1 cellular context compared by ENCODE assay signal in the genomic region with DNA sequence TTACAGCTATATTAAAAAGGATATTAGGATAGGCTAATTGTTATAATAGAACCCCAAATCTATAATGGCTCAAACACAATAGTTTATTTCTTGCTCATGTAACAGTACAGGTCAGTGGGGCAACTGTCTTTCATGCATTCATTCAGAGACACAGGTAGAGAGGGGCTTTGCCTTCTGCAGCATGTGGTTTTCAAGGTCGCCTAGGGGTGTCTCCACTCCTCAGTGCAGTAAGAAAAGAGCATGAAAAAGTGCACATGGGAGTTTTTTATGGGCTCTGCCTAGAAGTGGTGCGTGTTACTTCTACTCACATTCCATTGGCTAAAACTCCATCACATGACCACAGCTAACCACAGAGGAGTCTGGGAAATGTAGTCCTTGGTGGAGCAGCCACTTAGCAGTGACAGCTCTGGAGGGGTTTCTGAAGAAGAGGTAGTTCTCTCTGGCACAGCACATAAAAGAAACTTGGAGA.
TF ChIP-seq lines count a peak whose summit lies in the region.

No MANE protein-coding gene starts in this region.

TF ChIP-seq in K562, 482 proteins besides CTCF, POLR2A, EP300 and RAD21 (continued from another document and continues in another):
- TF ChIP-seq CREM (IDR thresholded peaks at IDR 0.05; ENCODE audit: low read depth) (peak; percentile 79), SAP30 (IDR thresholded peaks at IDR 0.05; ENCODE audit: borderline replicate concordance, insufficient read depth, low read depth, low read length, poor library complexity, severe bottlenecking) (no peak), ZNF143 (CRISPR knock-in tag; IDR thresholded peaks at IDR 0.05) (peak; percentile 92), L3MBTL2 (IDR thresholded peaks at IDR 0.05) (peak; percentile 81), BCOR (IDR thresholded peaks at IDR 0.05) (no peak), KAT2B (IDR thresholded peaks at IDR 0.05; ENCODE audit: low read depth, low read length) (no peak), NR1H2 (CRISPR knock-in tag; IDR thresholded peaks at IDR 0.05) (no peak), ETS2 (tag; IDR thresholded peaks at IDR 0.05; ENCODE audit: borderline replicate concordance, poor library complexity, severe bottlenecking) (no peak), PHF21A (IDR thresholded peaks at IDR 0.05; ENCODE audit: borderline replicate concordance, low read depth) (peak; percentile 12; the same call in 1 of the 2 replicates), MTA1 (IDR thresholded peaks at IDR 0.05; ENCODE audit: borderline replicate concordance) (no peak), CHD2 (IDR thresholded peaks at IDR 0.05; ENCODE audit: low read depth, low read length) (no peak), ARNT (IDR thresholded peaks at IDR 0.05) (peak; percentile 42 to 48; a peak in 1 of 4 replicates), HDAC6 (IDR thresholded peaks at IDR 0.05; ENCODE audit: low read depth, low read length) (no peak), SIRT6 (IDR thresholded peaks at IDR 0.05; ENCODE audit: low read depth, low read length) (no peak), PPARD (CRISPR knock-in tag; IDR thresholded peaks at IDR 0.05) (no peak), ZNF584 (CRISPR knock-in tag; IDR thresholded peaks at IDR 0.05; ENCODE audit: low read depth) (0 out of 2 replicates have a peak, but pooled peaks have one; percentile 58), MXI1 (IDR thresholded peaks at IDR 0.05; ENCODE audit: low read depth, low read length) (peak; percentile 65; the same call in 1 of the 2 replicates), PCBP1 (IDR thresholded peaks at IDR 0.05; ENCODE audit: low read depth, low read length, poor library complexity, severe bottlenecking) (no peak), RNF2 (IDR thresholded peaks at IDR 0.05) (peak; percentile 42; the same call in 1 of the 2 replicates), POLR2G (IDR thresholded peaks at IDR 0.05; ENCODE audit: low read depth, low read length) (peak; percentile 52), ZNF766 (CRISPR knock-in tag; conservative IDR thresholded peaks at IDR 0.05) (0 out of 2 replicates have a peak, but pooled peaks have one; percentile 41), TBL1XR1 (IDR thresholded peaks at IDR 0.05; ENCODE audit: low read length in 2 of 2) (0 out of 4 replicates have a peak, but pooled peaks of 1 of the 2 experiments have one; percentile 42), EP400 (IDR thresholded peaks at IDR 0.05) (peak; percentile 81), SREBF1 (IDR thresholded peaks at IDR 0.05; ENCODE audit: borderline replicate concordance, low read depth, low read length) (peak; percentile 70; the same call in 1 of the 2 replicates), COPS2 (conservative IDR thresholded peaks at IDR 0.05) (no peak), MTA2 (IDR thresholded peaks at IDR 0.05; ENCODE audit: low read depth) (no peak), YY1 (IDR thresholded peaks at IDR 0.05; ENCODE audit: borderline replicate concordance in 1 of 3, control insufficient read depth in 1 of 3, extremely low read depth in 1 of 3, insufficient read depth in 3 of 3, insufficient read length in 1 of 3, insufficient replicate concordance in 2 of 3, low read depth in 1 of 3, low read length in 2 of 3) (peak in 1 of 3 experiments; percentile 65), NFIX (CRISPR knock-in tag; IDR thresholded peaks at IDR 0.05; ENCODE audit: low read depth) (no peak), GTF2E2 (tag; IDR thresholded peaks at IDR 0.05) (no peak), POLR2AphosphoS5 (IDR thresholded peaks at IDR 0.05; ENCODE audit: control insufficient read depth, insufficient read depth, low read depth, low read length) (peak; percentile 58), ATF1 (CRISPR knock-in tag; IDR thresholded peaks at IDR 0.05) (no peak), ATF1 (tag; IDR thresholded peaks at IDR 0.05) (peak; percentile 85), TBP (optimal IDR thresholded peaks at IDR 0.05; ENCODE audit: low read depth, low read length) (peak; percentile 88), JUND (IDR thresholded peaks at IDR 0.05; ENCODE audit: borderline replicate concordance, low read depth, low read length) (peak; percentile 61), JUND (tag; IDR thresholded peaks at IDR 0.05; ENCODE audit: borderline replicate concordance, low read depth, low read length) (peak; percentile 16; the same call in 1 of the 3 replicates), ZNF263 (CRISPR knock-in tag; IDR thresholded peaks at IDR 0.05; ENCODE audit: borderline replicate concordance) (peak; percentile 31; the same call in 1 of the 2 replicates), ZNF384 (IDR thresholded peaks at IDR 0.05; ENCODE audit: low read depth, low read length) (peak; percentile 91), RFX7 (CRISPR knock-in tag; IDR thresholded peaks at IDR 0.05) (no peak), FOXK2 (conservative IDR thresholded peaks at IDR 0.05 in 1 of 2, IDR thresholded peaks at IDR 0.05 in 1 of 2; ENCODE audit: low read depth in 2 of 2) (peak; percentile 55 to 56; a peak in 2 of 4 replicates), HMG20B (CRISPR knock-in tag; IDR thresholded peaks at IDR 0.05) (no peak), RBM15 (IDR thresholded peaks at IDR 0.05; ENCODE audit: insufficient read depth, low read length) (no peak), ATF7 (IDR thresholded peaks at IDR 0.05) (peak; percentile 74), XRCC3 (IDR thresholded peaks at IDR 0.05) (no peak), FOSL1 (tag; conservative IDR thresholded peaks at IDR 0.05) (no peak), RBM34 (IDR thresholded peaks at IDR 0.05; ENCODE audit: borderline replicate concordance, insufficient read depth, low read length) (no peak), NFXL1 (CRISPR knock-in tag; IDR thresholded peaks at IDR 0.05) (no peak), RFX1 (IDR thresholded peaks at IDR 0.05) (no peak), ZC3H8 (IDR thresholded peaks at IDR 0.05) (no peak), FOXA1 (IDR thresholded peaks at IDR 0.05; ENCODE audit: borderline replicate concordance) (no peak)
- TF ChIP-seq, protein P1, sequence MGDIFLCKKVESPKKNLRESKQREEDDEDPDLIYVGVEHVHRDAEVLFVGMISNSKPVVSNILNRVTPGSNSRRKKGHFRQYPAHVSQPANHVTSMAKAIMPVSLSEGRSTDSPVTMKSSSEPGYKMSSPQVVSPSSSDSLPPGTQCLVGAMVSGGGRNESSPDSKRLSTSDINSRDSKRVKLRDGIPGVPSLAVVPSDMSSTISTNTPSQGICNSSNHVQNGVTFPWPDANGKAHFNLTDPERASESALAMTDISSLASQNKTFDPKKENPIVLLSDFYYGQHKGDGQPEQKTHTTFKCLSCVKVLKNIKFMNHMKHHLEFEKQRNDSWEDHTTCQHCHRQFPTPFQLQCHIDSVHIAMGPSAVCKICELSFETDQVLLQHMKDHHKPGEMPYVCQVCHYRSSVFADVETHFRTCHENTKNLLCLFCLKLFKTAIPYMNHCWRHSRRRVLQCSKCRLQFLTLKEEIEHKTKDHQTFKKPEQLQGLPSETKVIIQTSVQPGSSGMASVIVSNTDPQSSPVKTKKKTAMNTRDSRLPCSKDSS (IDR thresholded peaks at IDR 0.05; ENCODE audit: low read depth, partially characterized antibody), result no peak
- TF ChIP-seq, protein P2, sequence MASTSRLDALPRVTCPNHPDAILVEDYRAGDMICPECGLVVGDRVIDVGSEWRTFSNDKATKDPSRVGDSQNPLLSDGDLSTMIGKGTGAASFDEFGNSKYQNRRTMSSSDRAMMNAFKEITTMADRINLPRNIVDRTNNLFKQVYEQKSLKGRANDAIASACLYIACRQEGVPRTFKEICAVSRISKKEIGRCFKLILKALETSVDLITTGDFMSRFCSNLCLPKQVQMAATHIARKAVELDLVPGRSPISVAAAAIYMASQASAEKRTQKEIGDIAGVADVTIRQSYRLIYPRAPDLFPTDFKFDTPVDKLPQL (IDR thresholded peaks at IDR 0.05; ENCODE audit: extremely low read depth, insufficient read length), result peak; percentile 73
- TF ChIP-seq, protein P3, sequence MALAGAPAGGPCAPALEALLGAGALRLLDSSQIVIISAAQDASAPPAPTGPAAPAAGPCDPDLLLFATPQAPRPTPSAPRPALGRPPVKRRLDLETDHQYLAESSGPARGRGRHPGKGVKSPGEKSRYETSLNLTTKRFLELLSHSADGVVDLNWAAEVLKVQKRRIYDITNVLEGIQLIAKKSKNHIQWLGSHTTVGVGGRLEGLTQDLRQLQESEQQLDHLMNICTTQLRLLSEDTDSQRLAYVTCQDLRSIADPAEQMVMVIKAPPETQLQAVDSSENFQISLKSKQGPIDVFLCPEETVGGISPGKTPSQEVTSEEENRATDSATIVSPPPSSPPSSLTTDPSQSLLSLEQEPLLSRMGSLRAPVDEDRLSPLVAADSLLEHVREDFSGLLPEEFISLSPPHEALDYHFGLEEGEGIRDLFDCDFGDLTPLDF (CRISPR knock-in tag; IDR thresholded peaks at IDR 0.05), result 0 out of 2 replicates have a peak, but pooled peaks have one; percentile 61
- TF ChIP-seq, protein P4, sequence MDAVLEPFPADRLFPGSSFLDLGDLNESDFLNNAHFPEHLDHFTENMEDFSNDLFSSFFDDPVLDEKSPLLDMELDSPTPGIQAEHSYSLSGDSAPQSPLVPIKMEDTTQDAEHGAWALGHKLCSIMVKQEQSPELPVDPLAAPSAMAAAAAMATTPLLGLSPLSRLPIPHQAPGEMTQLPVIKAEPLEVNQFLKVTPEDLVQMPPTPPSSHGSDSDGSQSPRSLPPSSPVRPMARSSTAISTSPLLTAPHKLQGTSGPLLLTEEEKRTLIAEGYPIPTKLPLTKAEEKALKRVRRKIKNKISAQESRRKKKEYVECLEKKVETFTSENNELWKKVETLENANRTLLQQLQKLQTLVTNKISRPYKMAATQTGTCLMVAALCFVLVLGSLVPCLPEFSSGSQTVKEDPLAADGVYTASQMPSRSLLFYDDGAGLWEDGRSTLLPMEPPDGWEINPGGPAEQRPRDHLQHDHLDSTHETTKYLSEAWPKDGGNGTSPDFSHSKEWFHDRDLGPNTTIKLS (IDR thresholded peaks at IDR 0.05; ENCODE audit: borderline replicate concordance, low read depth), result peak; percentile 79; the same call in 1 of the 2 replicates
- TF ChIP-seq, protein P5, sequence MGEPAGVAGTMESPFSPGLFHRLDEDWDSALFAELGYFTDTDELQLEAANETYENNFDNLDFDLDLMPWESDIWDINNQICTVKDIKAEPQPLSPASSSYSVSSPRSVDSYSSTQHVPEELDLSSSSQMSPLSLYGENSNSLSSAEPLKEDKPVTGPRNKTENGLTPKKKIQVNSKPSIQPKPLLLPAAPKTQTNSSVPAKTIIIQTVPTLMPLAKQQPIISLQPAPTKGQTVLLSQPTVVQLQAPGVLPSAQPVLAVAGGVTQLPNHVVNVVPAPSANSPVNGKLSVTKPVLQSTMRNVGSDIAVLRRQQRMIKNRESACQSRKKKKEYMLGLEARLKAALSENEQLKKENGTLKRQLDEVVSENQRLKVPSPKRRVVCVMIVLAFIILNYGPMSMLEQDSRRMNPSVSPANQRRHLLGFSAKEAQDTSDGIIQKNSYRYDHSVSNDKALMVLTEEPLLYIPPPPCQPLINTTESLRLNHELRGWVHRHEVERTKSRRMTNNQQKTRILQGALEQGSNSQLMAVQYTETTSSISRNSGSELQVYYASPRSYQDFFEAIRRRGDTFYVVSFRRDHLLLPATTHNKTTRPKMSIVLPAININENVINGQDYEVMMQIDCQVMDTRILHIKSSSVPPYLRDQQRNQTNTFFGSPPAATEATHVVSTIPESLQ (CRISPR knock-in tag; IDR thresholded peaks at IDR 0.05), result no peak
- TF ChIP-seq, protein P6, sequence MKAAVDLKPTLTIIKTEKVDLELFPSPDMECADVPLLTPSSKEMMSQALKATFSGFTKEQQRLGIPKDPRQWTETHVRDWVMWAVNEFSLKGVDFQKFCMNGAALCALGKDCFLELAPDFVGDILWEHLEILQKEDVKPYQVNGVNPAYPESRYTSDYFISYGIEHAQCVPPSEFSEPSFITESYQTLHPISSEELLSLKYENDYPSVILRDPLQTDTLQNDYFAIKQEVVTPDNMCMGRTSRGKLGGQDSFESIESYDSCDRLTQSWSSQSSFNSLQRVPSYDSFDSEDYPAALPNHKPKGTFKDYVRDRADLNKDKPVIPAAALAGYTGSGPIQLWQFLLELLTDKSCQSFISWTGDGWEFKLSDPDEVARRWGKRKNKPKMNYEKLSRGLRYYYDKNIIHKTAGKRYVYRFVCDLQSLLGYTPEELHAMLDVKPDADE (conservative IDR thresholded peaks at IDR 0.05; ENCODE audit: control insufficient read depth, low read depth, low read length), result peak; percentile 84; the same call in 1 of the 2 replicates
- TF ChIP-seq, protein P7, sequence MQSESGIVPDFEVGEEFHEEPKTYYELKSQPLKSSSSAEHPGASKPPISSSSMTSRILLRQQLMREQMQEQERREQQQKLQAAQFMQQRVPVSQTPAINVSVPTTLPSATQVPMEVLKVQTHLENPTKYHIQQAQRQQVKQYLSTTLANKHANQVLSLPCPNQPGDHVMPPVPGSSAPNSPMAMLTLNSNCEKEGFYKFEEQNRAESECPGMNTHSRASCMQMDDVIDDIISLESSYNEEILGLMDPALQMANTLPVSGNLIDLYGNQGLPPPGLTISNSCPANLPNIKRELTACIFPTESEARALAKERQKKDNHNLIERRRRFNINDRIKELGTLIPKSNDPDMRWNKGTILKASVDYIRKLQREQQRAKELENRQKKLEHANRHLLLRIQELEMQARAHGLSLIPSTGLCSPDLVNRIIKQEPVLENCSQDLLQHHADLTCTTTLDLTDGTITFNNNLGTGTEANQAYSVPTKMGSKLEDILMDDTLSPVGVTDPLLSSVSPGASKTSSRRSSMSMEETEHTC (IDR thresholded peaks at IDR 0.05), result no peak
- TF ChIP-seq, protein P8, sequence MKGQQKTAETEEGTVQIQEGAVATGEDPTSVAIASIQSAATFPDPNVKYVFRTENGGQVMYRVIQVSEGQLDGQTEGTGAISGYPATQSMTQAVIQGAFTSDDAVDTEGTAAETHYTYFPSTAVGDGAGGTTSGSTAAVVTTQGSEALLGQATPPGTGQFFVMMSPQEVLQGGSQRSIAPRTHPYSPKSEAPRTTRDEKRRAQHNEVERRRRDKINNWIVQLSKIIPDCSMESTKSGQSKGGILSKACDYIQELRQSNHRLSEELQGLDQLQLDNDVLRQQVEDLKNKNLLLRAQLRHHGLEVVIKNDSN (CRISPR knock-in tag; IDR thresholded peaks at IDR 0.05), result peak; percentile 98
- TF ChIP-seq, protein P9, sequence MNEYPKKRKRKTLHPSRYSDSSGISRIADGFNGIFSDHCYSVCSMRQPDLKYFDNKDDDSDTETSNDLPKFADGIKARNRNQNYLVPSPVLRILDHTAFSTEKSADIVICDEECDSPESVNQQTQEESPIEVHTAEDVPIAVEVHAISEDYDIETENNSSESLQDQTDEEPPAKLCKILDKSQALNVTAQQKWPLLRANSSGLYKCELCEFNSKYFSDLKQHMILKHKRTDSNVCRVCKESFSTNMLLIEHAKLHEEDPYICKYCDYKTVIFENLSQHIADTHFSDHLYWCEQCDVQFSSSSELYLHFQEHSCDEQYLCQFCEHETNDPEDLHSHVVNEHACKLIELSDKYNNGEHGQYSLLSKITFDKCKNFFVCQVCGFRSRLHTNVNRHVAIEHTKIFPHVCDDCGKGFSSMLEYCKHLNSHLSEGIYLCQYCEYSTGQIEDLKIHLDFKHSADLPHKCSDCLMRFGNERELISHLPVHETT (CRISPR knock-in tag; conservative IDR thresholded peaks at IDR 0.05 in 1 of 2, IDR thresholded peaks at IDR 0.05 in 1 of 2), result peak in 1 of 2 experiments; percentile 25; a peak in 1 of 4 replicates
- TF ChIP-seq, protein P10, sequence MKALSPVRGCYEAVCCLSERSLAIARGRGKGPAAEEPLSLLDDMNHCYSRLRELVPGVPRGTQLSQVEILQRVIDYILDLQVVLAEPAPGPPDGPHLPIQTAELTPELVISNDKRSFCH (CRISPR knock-in tag; IDR thresholded peaks at IDR 0.05), result no peak
- TF ChIP-seq, protein P10 (tag; IDR thresholded peaks at IDR 0.05), result no peak
